Comparison of ENCODE assay signal across 8 cellular contexts in genomic region chr14:63204407-63205280, GRCh38. TPM values are rescaled to one million over a fixed set of nuclear protein-coding genes. Genes with fewer than 3 reads are reported as not detected.
A peak's percentile ranks its signal among the peaks of the same experiment; 100 is the strongest.
DNase-seq lines count a peak whose midpoint lies in the region; ATAC-seq, FAIRE-seq and TF ChIP-seq lines count a peak whose summit lies in the region.

RHOJ (plus strand) TSS chr14:63204443; CDS start chr14:63204870, 427 bp downstream.

- H3K4me1 ChIP-seq in keratinocyte (ENCODE audit: control insufficient read depth, extremely low read depth, insufficient read depth, low read length), result peaks cover 23% of the 10 kb centered on the region
- no peaks in the 10 kb centered on the region for H3K4me1 ChIP-seq in stomach smooth muscle (ENCODE audit: control insufficient read depth, insufficient read depth, low read length)

- H3K9me1 ChIP-seq in keratinocyte (ENCODE audit: control insufficient read depth, extremely low read depth, insufficient read depth, low read length), result no peaks in the 10 kb centered on the region

- DNase-seq in Kasumi-1 (lab: John Stamatoyannopoulos, UW) (peak; percentile 40 to 41), brain pericyte (ENCODE audit: low read depth, low spot score) (peak; percentile 24), keratinocyte (ENCODE audit: low read depth, low spot score) (no peak), pons (ENCODE audit: low spot score) (no peak), SIG-M5 (lab: John Stamatoyannopoulos, UW) (no peak), amniotic stem cell (lab: John Stamatoyannopoulos, UW) (no peak)

- no peaks in the 10 kb centered on the region for H3K79me2 ChIP-seq in keratinocyte (ENCODE audit: control insufficient read depth, insufficient read depth, low read length)

- H4K20me1 ChIP-seq in keratinocyte (ENCODE audit: control insufficient read depth, extremely low read depth, insufficient read depth, low read length), result no peaks in the 10 kb centered on the region

- TF ChIP-seq CTCF in keratinocyte (optimal IDR thresholded peaks at IDR 0.05 in 1 of 3, IDR thresholded peaks at IDR 0.05 in 1 of 3, conservative IDR thresholded peaks at IDR 0.05 in 1 of 3; ENCODE audit: extremely low read depth in 1 of 3, insufficient read depth in 2 of 3, low read length in 3 of 3), result no peak

- H3K27me3 ChIP-seq in keratinocyte (ENCODE audit: control insufficient read depth, extremely low read depth, insufficient read depth, low read length), result no peaks in the 10 kb centered on the region
- H3K27me3 ChIP-seq in stomach smooth muscle (ENCODE audit: control insufficient read depth in 1 of 2, insufficient read depth in 2 of 2, low read length in 2 of 2), result no peaks in the 10 kb centered on the region

- H2AFZ ChIP-seq in keratinocyte (ENCODE audit: control insufficient read depth, low read length), result peak within 1 kb of the TSS; percentile 88

- H3K9ac ChIP-seq in keratinocyte (ENCODE audit: control insufficient read depth, extremely low read depth, insufficient read depth, low read length), result peak within 1 kb of the TSS; percentile 30
- peak within 1 kb of the TSS; percentile 91 to 96 for H3K9ac ChIP-seq in stomach smooth muscle (ENCODE audit: low read length in 2 of 2)

- H3K36me3 ChIP-seq in keratinocyte (ENCODE audit: control insufficient read depth in 2 of 2, extremely low read depth in 1 of 2, insufficient read depth in 2 of 2, low read length in 2 of 2) (no peaks in the 10 kb centered on the region), stomach smooth muscle (ENCODE audit: control insufficient read depth in 2 of 2, insufficient read depth in 2 of 2, low read length in 2 of 2) (no peaks in the 10 kb centered on the region)

- H3K4me3 ChIP-seq in keratinocyte (ENCODE audit: control insufficient read depth in 2 of 3, extremely low read depth in 1 of 3, insufficient read depth in 2 of 3, low read depth in 1 of 3, low read length in 3 of 3), result peak within 1 kb of the TSS in 1 of 3 experiments; percentile 15
- H3K4me3 ChIP-seq in stomach smooth muscle (ENCODE audit: low read length in 2 of 2), result peak within 1 kb of the TSS; percentile 84 to 96

- peak within 1 kb of the TSS; percentile 8 for H3K27ac ChIP-seq in keratinocyte (ENCODE audit: control insufficient read depth, insufficient read depth, low read length)
- H3K27ac ChIP-seq in stomach smooth muscle (ENCODE audit: low read length), result peak within 1 kb of the TSS; percentile 94

- peak within 1 kb of the TSS; percentile 70 for H3K4me2 ChIP-seq in keratinocyte (ENCODE audit: control insufficient read depth, extremely low read depth, insufficient read depth, low read depth, low read length)

- no peak for FAIRE-seq in keratinocyte (lab: Jason Lieb, UNC)

- ATAC-seq in HG03439 (IDR thresholded peaks at IDR 0.05; ENCODE audit: unreplicated experiment), result no peak

- H3K9me3 ChIP-seq in keratinocyte (ENCODE audit: control insufficient read depth, low read depth, low read length) (no peaks in the 10 kb centered on the region), stomach smooth muscle (ENCODE audit: control insufficient read depth in 2 of 2, low read length in 2 of 2) (no peaks in the 10 kb centered on the region)

- dilution Hi-C loops in keratinocyte (cut with MboI; ENCODE audit: extremely low pct_ligation_motif_present, low sequenced_read_pairs), result no loop called here

RNA-seq across cellular contexts. Expression of gene RHOJ, which starts in this region (rescaled TPM):
- 0.24 to 0.46 TPM (median 0.26 TPM) in 3 replicates for polyA plus RNA-seq in keratinocyte
- 0.54 TPM for polyA plus RNA-seq in keratinocyte (2011; ENCODE audit: low read depth)
- 0.11 and 0.18 TPM in 2 replicates for polyA plus RNA-seq in keratinocyte (2011; cell fraction: cytosol; rRNA removed)
- polyA plus RNA-seq in keratinocyte (2011; cell fraction: nucleus; rRNA removed), result 0.18 and 0.97 TPM in 2 replicates
- polyA plus RNA-seq in keratinocyte (2012; ENCODE audit: low replicate concordance), result 0.17 and 0.47 TPM in 2 replicates
- 0.10 to 0.63 TPM (median 0.16 TPM) in 3 replicates for polyA minus RNA-seq in keratinocyte
- not detected for polyA minus RNA-seq in keratinocyte (2011; cell fraction: cytosol; rRNA and poly(A)+ RNA removed)
- 0.93 TPM in 1 of 2 replicates, not detected in the other for polyA minus RNA-seq in keratinocyte (2011; cell fraction: nucleus; rRNA and poly(A)+ RNA removed)

Comparison
In these comparisons a context has a peak if more than half of its experiments do, and no peak if none do; other contexts are left out.
1. DNase-seq: peak in Kasumi-1 (2 of 2) and brain pericyte (single experiment); none in keratinocyte (single experiment), pons (single experiment), SIG-M5 (single experiment) and amniotic stem cell (single experiment).